In genomic region chr17:4516740-4517139, GRCh38 we compare ENCODE assay signal across 2 cellular contexts.
TF ChIP-seq lines count a peak whose summit lies in the region.

No MANE protein-coding gene starts in this region.

TF ChIP-seq in IMR-90, 13 proteins besides CTCF, POLR2A, EP300 and RAD21:
- peak; percentile 68 for TF ChIP-seq CEBPB (IDR thresholded peaks at IDR 0.05; ENCODE audit: low read depth, low read length)
- no peak for TF ChIP-seq ELK1 (IDR thresholded peaks at IDR 0.05; ENCODE audit: borderline replicate concordance, low read depth, low read length)

TF ChIP-seq in SK-N-SH, 30 proteins besides CTCF, POLR2A, EP300 and RAD21:
- TF ChIP-seq CHD2 (IDR thresholded peaks at IDR 0.05; ENCODE audit: low read length, partially characterized antibody) (no peak), TEAD4 (IDR thresholded peaks at IDR 0.05; ENCODE audit: borderline replicate concordance, insufficient read depth) (no peak), RCOR1 (IDR thresholded peaks at IDR 0.05; ENCODE audit: low read length) (no peak), GABPA (IDR thresholded peaks at IDR 0.05; ENCODE audit: low read depth) (no peak)
TF ChIP-seq in SK-N-SH: peak in this region for 0.
